In the genomic region with DNA sequence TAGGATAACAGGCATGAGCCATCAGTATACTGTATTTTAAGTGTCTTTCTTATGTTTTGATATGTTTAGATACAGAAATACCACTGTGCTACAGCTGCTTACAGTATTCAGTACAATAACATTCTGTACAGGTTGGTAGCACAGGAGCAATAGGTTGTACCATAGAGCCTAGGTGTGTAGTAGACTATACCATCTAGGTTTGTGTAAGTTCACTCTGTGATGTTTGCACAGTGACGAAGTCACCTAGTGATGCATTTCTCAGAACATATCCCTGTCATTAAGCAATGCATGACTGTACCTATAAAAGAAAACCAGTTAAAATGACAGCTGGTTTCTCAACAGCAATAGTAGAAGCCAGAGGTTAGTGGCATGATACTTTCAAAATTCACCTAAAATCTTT, we compare ENCODE assay signal across 19 cellular contexts. TPM values are rescaled to one million over a fixed set of nuclear protein-coding genes. Genes with fewer than 3 reads are reported as not detected.
DNase-seq lines count a peak whose midpoint lies in the region; ATAC-seq and TF ChIP-seq lines count a peak whose summit lies in the region.
"Had no signal": no experiment of that assay in that cellular context is flagged by ENCODE, and none has a peak within 500 bp of the region (broad histone marks: within the 10 kb centered on the region; RNA-seq: fewer than 3 reads in every experiment).

No MANE protein-coding gene starts in this region.

- no peak overlapping the region for H3K4me2 ChIP-seq in mammary epithelial cell (ENCODE audit: insufficient read depth, low read depth, low read length)
- H3K4me2 ChIP-seq: BLaER1 treated with 17β-estradiol and CSF1 and Interleukin-3, amounts not matched to agents 10 nM and 100 nM had no signal

- H3K9me3 ChIP-seq in HEK293 (ENCODE audit: control insufficient read depth, insufficient read depth, low read depth, low read length) = no peaks in the 10 kb centered on the region
- H3K9me3 ChIP-seq in mammary epithelial cell (replicated peaks; ENCODE audit: insufficient read depth, low read length) = no peaks in the 10 kb centered on the region
- H3K9me3 ChIP-seq: BLaER1 treated with 17β-estradiol and CSF1 and Interleukin-3, amounts not matched to agents 10 nM and 100 nM had no signal

- no peak overlapping the region for H3K9ac ChIP-seq in mammary epithelial cell (ENCODE audit: insufficient read depth, low read length)
- H3K9ac ChIP-seq: BLaER1 treated with 17β-estradiol and CSF1 and Interleukin-3, amounts not matched to agents 10 nM and 100 nM had no signal

- TF ChIP-seq CTCF in HEK293 (tag by site-specific recombination; IDR thresholded peaks at IDR 0.05) (no peak), mammary epithelial cell (conservative IDR thresholded peaks at IDR 0.05 in 1 of 2, IDR thresholded peaks at IDR 0.05 in 1 of 2; ENCODE audit: extremely low read depth in 1 of 2, insufficient read depth in 1 of 2, low read depth in 1 of 2, low read length in 2 of 2) (no peak), nephron (IDR thresholded peaks at IDR 0.05; ENCODE audit: unreplicated experiment in 3 of 3) (no peak)

- H3K4me1 Mint-ChIP-seq in nephron = peaks cover 39% of the 10 kb centered on the region

- no peak overlapping the region for H2AFZ ChIP-seq in mammary epithelial cell (ENCODE audit: low read depth, low read length)

- H3K79me2 ChIP-seq in mammary epithelial cell (ENCODE audit: insufficient read depth, low read length) = peaks cover 16% of the 10 kb centered on the region

- no peaks in the 10 kb centered on the region for H4K20me1 ChIP-seq in mammary epithelial cell (ENCODE audit: insufficient read depth, low read length)

- H3K36me3 Mint-ChIP-seq in nephron (ENCODE audit: low read depth) = peaks cover 11% of the 10 kb centered on the region

- H3K36me3 ChIP-seq in HEK293 (ENCODE audit: control insufficient read depth in 2 of 2, insufficient read depth in 1 of 2, low read length in 2 of 2) (peaks cover 0 to 9% of the 10 kb centered on the region in 2 experiments; a peak in 1 of 3 replicates), mammary epithelial cell (ENCODE audit: insufficient read depth, low read length) (no peaks in the 10 kb centered on the region)

- dilution Hi-C loops in mammary epithelial cell (cut with HindIII; ENCODE audit: low sequenced_read_pairs) = no loop called here

- H3K4me1 ChIP-seq in HEK293 (ENCODE audit: control insufficient read depth, insufficient read depth, low read length) (no peaks in the 10 kb centered on the region; the same call in 1 of the 2 replicates), mammary epithelial cell (ENCODE audit: insufficient read depth, low read length) (peaks cover 10% of the 10 kb centered on the region)

- BruUV-seq in mammary epithelial cell (replicated peaks; lab: Mats Ljungman, UMichigan) = no TSS peak

- no peaks in the 10 kb centered on the region for H3K27me3 Mint-ChIP-seq in nephron (ENCODE audit: low read depth)

- H3K27ac ChIP-seq in HEK293 (ENCODE audit: extremely low read depth, low read depth, low read length) = no peak overlapping the region
- no peak overlapping the region for H3K27ac ChIP-seq in mammary epithelial cell (ENCODE audit: insufficient read depth, low read depth, low read length)
- H3K27ac ChIP-seq: BLaER1 treated with 17β-estradiol and CSF1 and Interleukin-3, amounts not matched to agents 10 nM and 100 nM had no signal

- in situ Hi-C loops in mammary epithelial cell (cut with MboI; ENCODE audit: low sequenced_read_pairs in 2 of 2) = no loop called here

- WGBS in mammary epithelial cell (ENCODE audit: low coverage, missing lambda C conversion rate) = 90% methylated on average over 1 of the region's 1 CpG

- ATAC-seq in HG02588 (IDR thresholded peaks at IDR 0.05; ENCODE audit: unreplicated experiment) = no peak
- ATAC-seq: activated naive CD4-positive, alpha-beta T cell treated with anti-CD3 and anti-CD28 coated beads, Interleukin-2, amount 50 U/mL, for 72 hours; natural killer cell; Right ventricle myocardium inferior had no signal

- H3K4me3 ChIP-seq in HEK293 (ENCODE audit: low read depth, low read length) (no peak overlapping the region), mammary epithelial cell (replicated peaks in 1 of 3; ENCODE audit: insufficient read depth in 1 of 3, low read depth in 2 of 3, low read length in 3 of 3) (no peak overlapping the region)
- H3K4me3 ChIP-seq: BLaER1 treated with 17β-estradiol and CSF1 and Interleukin-3, amounts not matched to agents 10 nM and 100 nM had no signal

- H3K9me3 Mint-ChIP-seq in nephron = no peaks in the 10 kb centered on the region
- H3K9me3 Mint-ChIP-seq: activated naive CD4-positive, alpha-beta T cell treated with anti-CD3 and anti-CD28 coated beads, Interleukin-2, amount 50 U/mL, for 72 hours; brain; natural killer cell; T-helper 1 cell treated with Interleukin-12 subunit alpha and Interleukin-12 subunit beta and Interleukin-4 antibody, amounts not matched to agents 30 μg/mL and 1 μg/mL, for 36 hours had no signal

- CTCF ChIA-PET in HEK293 (lab: Yijun Ruan, JAX) (interaction anchor here (1.0 kb wide), 1 partner anchor 40 kb away, joined by 3 read pairs; no protein-coding TSS in a partner anchor), mammary epithelial cell (lab: Charles Lee; ENCODE audit: low non-redundant PET) (interaction anchor here (0.7 kb wide), 1 partner anchor 44 kb away, joined by 4 read pairs; no protein-coding TSS in a partner anchor)

- POLR2A ChIA-PET in HEK293 (lab: Yijun Ruan, JAX) = no interaction called here

- intact Hi-C loops in mammary epithelial cell (cut with micrococcal nuclease) = no loop called here

- H3K27me3 ChIP-seq in mammary epithelial cell (ENCODE audit: insufficient read depth, low read length) = no peaks in the 10 kb centered on the region

- DNase-seq in NCI-H2171 treated with DMSO at 0.1 percent for 48 hours (lab: John Stamatoyannopoulos, UW) (peak; percentile 9), NCI-H2171 (lab: John Stamatoyannopoulos, UW) (no peak), mammary epithelial cell (peak; percentile 48), NCI-H2107 treated with DMSO at 0.1 percent for 48 hours (lab: John Stamatoyannopoulos, UW; ENCODE audit: unreplicated experiment) (no peak)
- no peak for DNase-seq in stimulated activated naive CD4-positive, alpha-beta T cell treated with Interleukin-2 at 50 U/mL for 16 hours (lab: John Stamatoyannopoulos, UW)
- DNase-seq: DND-41; H7; natural killer cell; NCI-H345; stimulated activated CD4-positive, alpha-beta T cell treated with anti-CD3 and anti-CD28 coated beads, Interleukin-12 subunit alpha, Interleukin-12 subunit beta, amount 100 ng/mL, for 4 hours had no signal

- H3K27ac Mint-ChIP-seq in nephron = no peak overlapping the region
- H3K27ac Mint-ChIP-seq: activated naive CD4-positive, alpha-beta T cell treated with anti-CD3 and anti-CD28 coated beads, Interleukin-2, amount 50 U/mL, for 72 hours; progenitor cell of endocrine pancreas; T-helper 1 cell treated with Interleukin-12 subunit alpha and Interleukin-12 subunit beta and Interleukin-4 antibody, amounts not matched to agents 30 μg/mL and 1 μg/mL, for 36 hours had no signal

- H3K4me3 Mint-ChIP-seq in nephron = peak overlapping the region; percentile 7 to 65 (median 41)
- H3K4me3 Mint-ChIP-seq: natural killer cell; T-helper 1 cell treated with Interleukin-12 subunit alpha and Interleukin-12 subunit beta and Interleukin-4 antibody, amounts not matched to agents 30 μg/mL and 1 μg/mL, for 36 hours had no signal

TF ChIP-seq in HEK293, 187 proteins besides CTCF, POLR2A, EP300 and RAD21:
- TF ChIP-seq ZNF184 (tag by site-specific recombination; IDR thresholded peaks at IDR 0.05) = 0 out of 2 replicates have a peak, but pooled peaks have one; percentile 33
- 0 out of 2 replicates have a peak, but pooled peaks have one; percentile 15 for TF ChIP-seq ZNF629 (tag by site-specific recombination; IDR thresholded peaks at IDR 0.05)
- TF ChIP-seq ZNF248 (tag by site-specific recombination; IDR thresholded peaks at IDR 0.05) = no peak
- TF ChIP-seq ZNF132 (tag by site-specific recombination; IDR thresholded peaks at IDR 0.05; ENCODE audit: borderline replicate concordance) = no peak
- TF ChIP-seq, protein P1, sequence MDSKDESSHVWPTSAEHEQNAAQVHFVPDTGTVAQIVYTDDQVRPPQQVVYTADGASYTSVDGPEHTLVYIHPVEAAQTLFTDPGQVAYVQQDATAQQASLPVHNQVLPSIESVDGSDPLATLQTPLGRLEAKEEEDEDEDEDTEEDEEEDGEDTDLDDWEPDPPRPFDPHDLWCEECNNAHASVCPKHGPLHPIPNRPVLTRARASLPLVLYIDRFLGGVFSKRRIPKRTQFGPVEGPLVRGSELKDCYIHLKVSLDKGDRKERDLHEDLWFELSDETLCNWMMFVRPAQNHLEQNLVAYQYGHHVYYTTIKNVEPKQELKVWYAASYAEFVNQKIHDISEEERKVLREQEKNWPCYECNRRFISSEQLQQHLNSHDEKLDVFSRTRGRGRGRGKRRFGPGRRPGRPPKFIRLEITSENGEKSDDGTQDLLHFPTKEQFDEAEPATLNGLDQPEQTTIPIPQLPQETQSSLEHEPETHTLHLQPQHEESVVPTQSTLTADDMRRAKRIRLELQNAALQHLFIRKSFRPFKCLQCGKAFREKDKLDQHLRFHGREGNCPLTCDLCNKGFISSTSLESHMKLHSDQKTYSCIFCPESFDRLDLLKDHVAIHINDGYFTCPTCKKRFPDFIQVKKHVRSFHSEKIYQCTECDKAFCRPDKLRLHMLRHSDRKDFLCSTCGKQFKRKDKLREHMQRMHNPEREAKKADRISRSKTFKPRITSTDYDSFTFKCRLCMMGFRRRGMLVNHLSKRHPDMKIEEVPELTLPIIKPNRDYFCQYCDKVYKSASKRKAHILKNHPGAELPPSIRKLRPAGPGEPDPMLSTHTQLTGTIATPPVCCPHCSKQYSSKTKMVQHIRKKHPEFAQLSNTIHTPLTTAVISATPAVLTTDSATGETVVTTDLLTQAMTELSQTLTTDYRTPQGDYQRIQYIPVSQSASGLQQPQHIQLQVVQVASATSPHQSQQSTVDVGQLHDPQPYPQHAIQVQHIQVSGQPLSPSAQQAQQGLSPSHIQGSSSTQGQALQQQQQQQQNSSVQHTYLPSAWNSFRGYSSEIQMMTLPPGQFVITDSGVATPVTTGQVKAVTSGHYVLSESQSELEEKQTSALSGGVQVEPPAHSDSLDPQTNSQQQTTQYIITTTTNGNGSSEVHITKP (tag by site-specific recombination; IDR thresholded peaks at IDR 0.05) = peak; percentile 85

RNA-seq across cellular contexts. Expression of a gene that starts 3.0 kb away (rescaled TPM):
- total RNA-seq in mammary epithelial cell = 10 to 100 TPM in 1 of 2 donors, 1 to 10 TPM in 1; 7.9 to 10.0 TPM
- 3.4 TPM for polyA plus RNA-seq in mammary epithelial cell
- 5.7 TPM for polyA minus RNA-seq in mammary epithelial cell

RNA-seq across cellular contexts. Expression of a gene that starts 30.5 kb away (rescaled TPM):
- total RNA-seq in mammary epithelial cell = 10 to 100 TPM; 36.3 to 44.0 TPM
- polyA plus RNA-seq in mammary epithelial cell = 18.3 TPM
- 27.0 TPM for polyA minus RNA-seq in mammary epithelial cell

RNA-seq across cellular contexts. Expression of a gene that starts 45.5 kb away (rescaled TPM):
- 10 to 100 TPM; 11.3 to 11.7 TPM for total RNA-seq in mammary epithelial cell
- 19.5 TPM for polyA plus RNA-seq in mammary epithelial cell
- polyA minus RNA-seq in mammary epithelial cell = 52.3 TPM

RNA-seq across cellular contexts. Expression of a gene that starts 45.6 kb away (rescaled TPM):
- total RNA-seq in mammary epithelial cell = 1 to 10 TPM in 1 of 2 donors, under 1 TPM in 1; 0.61 to 4.2 TPM
- polyA plus RNA-seq in mammary epithelial cell = 0.45 TPM
- polyA minus RNA-seq in mammary epithelial cell = not detected
- total RNA-seq: activated naive CD4-positive, alpha-beta T cell treated with anti-CD3 and anti-CD28 coated beads, Interleukin-2, amount 50 U/mL, for 72 hours had no signal

Comparison
In these comparisons a context has a peak if more than half of its experiments do, and no peak if none do; other contexts are left out.
1. DNase-seq: peak in NCI-H2171 treated with DMSO at 0.1 percent for 48 hours (single experiment) and mammary epithelial cell (single experiment); none in NCI-H2171 (single experiment), stimulated activated naive CD4-positive, alpha-beta T cell treated with Interleukin-2 at 50 U/mL for 16 hours (single experiment) and NCI-H2107 treated with DMSO at 0.1 percent for 48 hours (single experiment).